Comparison of ENCODE assay signal across 35 cellular contexts in the genomic region with DNA sequence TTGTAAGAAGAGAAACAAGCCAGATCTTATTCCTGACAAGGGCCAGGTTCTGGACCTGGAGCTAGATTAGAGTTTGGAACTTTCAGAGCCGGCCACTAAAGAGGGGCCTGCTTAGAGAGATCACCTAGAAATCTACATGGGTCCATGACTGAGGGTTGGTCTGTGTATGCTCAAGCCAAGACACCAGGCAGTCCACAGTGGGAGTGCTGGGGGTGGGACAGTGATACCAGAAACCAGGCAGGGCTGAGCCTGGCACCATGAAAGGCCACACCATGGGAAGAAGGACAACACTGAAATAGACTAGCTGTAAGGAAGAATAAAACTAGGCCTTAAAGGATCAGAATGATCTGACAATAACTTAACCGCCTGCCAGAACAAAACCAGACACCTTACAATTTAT.
"Had no signal": no experiment of that assay in that cellular context is flagged by ENCODE, and none has a peak within 500 bp of the region (broad histone marks: within the 10 kb centered on the region; RNA-seq: fewer than 3 reads in every experiment).

No MANE protein-coding gene starts in this region.

- H3K36me3 Mint-ChIP-seq: activated CD4-positive, alpha-beta memory T cell treated with anti-CD3 and anti-CD28 coated beads for 36 hours; activated naive CD4-positive, alpha-beta T cell treated with anti-CD3 and anti-CD28 coated beads, Interleukin-2, amount 10 ng/mL, durations not matched to agents 7 days and 5 days; activated naive CD4-positive, alpha-beta T cell treated with anti-CD3 and anti-CD28 coated beads, Interleukin-2, amount 50 U/mL, for 24 hours; activated naive CD8-positive, alpha-beta T cell; activated naive CD8-positive, alpha-beta T cell treated with anti-CD3 and anti-CD28 coated beads, Interleukin-2, amount 10 ng/mL, durations not matched to agents 7 days and 5 days; brain; T-cell had no signal

- H3K4me3 ChIP-seq: ascending aorta, cardiac muscle cell had no signal

- H3K9me3 Mint-ChIP-seq: activated B cell treated with CpG ODN at 0.5 μM for 24 hours; activated CD4-positive, alpha-beta memory T cell treated with anti-CD3 and anti-CD28 coated beads for 36 hours; activated CD4-positive, alpha-beta T cell treated with anti-CD3 and anti-CD28 coated beads, Interleukin-2, amount 10 ng/mL, durations not matched to agents 24 days and 14 days; activated CD8-positive, alpha-beta T cell treated with anti-CD3 and anti-CD28 coated beads for 36 hours; activated naive CD4-positive, alpha-beta T cell treated with anti-CD3 and anti-CD28 coated beads, Interleukin-2, amount 10 ng/mL, durations not matched to agents 7 days and 5 days; activated naive CD4-positive, alpha-beta T cell treated with anti-CD3 and anti-CD28 coated beads, Interleukin-2, amount 50 U/mL, for 24 hours; activated naive CD8-positive, alpha-beta T cell treated with anti-CD3 and anti-CD28 coated beads, Interleukin-2, amount 10 ng/mL, durations not matched to agents 7 days and 5 days; activated naive CD8-positive, alpha-beta T cell treated with anti-CD3 and anti-CD28 coated beads, Interleukin-2, amount 50 U/mL, for 24 hours; activated T-cell treated with anti-CD3 and anti-CD28 coated beads, Interleukin-2, amount 50 U/mL, for 4 hours; activated T-cell treated with anti-CD3 and anti-CD28 coated beads, Interleukin-2, amount 50 U/mL, for 72 hours; activated T-helper 1 cell treated with anti-CD3 and anti-CD28 coated beads, Interleukin-12 subunit alpha, Interleukin-12 subunit beta, Interleukin-2, Interleukin-4 antibody, amounts not matched to agents 30 ng/mL and 10 ng/mL and 1 ng/mL, durations not matched to agents 14 hours and 24 hours and 36 hours; activated T-helper 17 cell treated with anti-CD3 and anti-CD28 coated beads, Interleukin-2, amount 50 U/mL, for 72 hours; central memory CD8-positive, alpha-beta T cell; T-cell; T-helper 2 cell treated with Interferon-gamma antibody and Interleukin-4, amounts not matched to agents 5 μg/mL and 100 μg/mL, for 36 hours had no signal

- H3K27ac ChIP-seq: ascending aorta, cardiac muscle cell, VCaP had no signal

- H3K4me1 Mint-ChIP-seq: activated B cell treated with CpG ODN at 0.5 μM for 24 hours; activated CD4-positive, alpha-beta T cell treated with anti-CD3 and anti-CD28 coated beads, Interleukin-2, amount 10 ng/mL, durations not matched to agents 24 days and 14 days; activated naive CD4-positive, alpha-beta T cell treated with anti-CD3 and anti-CD28 coated beads, Interleukin-2, amount 10 ng/mL, durations not matched to agents 7 days and 5 days; activated naive CD4-positive, alpha-beta T cell treated with anti-CD3 and anti-CD28 coated beads, Interleukin-2, amount 50 U/mL, for 24 hours; activated naive CD8-positive, alpha-beta T cell treated with anti-CD3 and anti-CD28 coated beads, Interleukin-2, amount 10 ng/mL, durations not matched to agents 7 days and 5 days; activated naive CD8-positive, alpha-beta T cell treated with anti-CD3 and anti-CD28 coated beads, Interleukin-2, amount 50 U/mL, for 24 hours; activated T-helper 17 cell treated with anti-CD3 and anti-CD28 coated beads, Interleukin-2, amount 50 U/mL, for 72 hours; brain; central memory CD8-positive, alpha-beta T cell; T-cell had no signal

- H3K4me1 ChIP-seq: ascending aorta had no signal

- H3K4me3 Mint-ChIP-seq: activated B cell treated with CpG ODN at 0.5 μM for 24 hours; activated CD4-positive, alpha-beta memory T cell treated with anti-CD3 and anti-CD28 coated beads for 36 hours; activated CD4-positive, alpha-beta T cell treated with anti-CD3 and anti-CD28 coated beads, Interleukin-2, amount 10 ng/mL, durations not matched to agents 24 days and 14 days; activated CD8-positive, alpha-beta T cell treated with anti-CD3 and anti-CD28 coated beads for 36 hours; activated naive CD4-positive, alpha-beta T cell treated with anti-CD3 and anti-CD28 coated beads, Interleukin-2, amount 10 ng/mL, durations not matched to agents 7 days and 5 days; activated naive CD4-positive, alpha-beta T cell treated with anti-CD3 and anti-CD28 coated beads, Interleukin-2, amount 50 U/mL, for 24 hours; activated naive CD8-positive, alpha-beta T cell; activated naive CD8-positive, alpha-beta T cell treated with anti-CD3 and anti-CD28 coated beads, Interleukin-2, amount 10 ng/mL, durations not matched to agents 7 days and 5 days; activated naive CD8-positive, alpha-beta T cell treated with anti-CD3 and anti-CD28 coated beads, Interleukin-2, amount 50 U/mL, for 24 hours; activated T-cell treated with anti-CD3 and anti-CD28 coated beads, Interleukin-2, amount 50 U/mL, for 4 hours; activated T-cell treated with anti-CD3 and anti-CD28 coated beads, Interleukin-2, amount 50 U/mL, for 72 hours; activated T-helper 1 cell treated with anti-CD3 and anti-CD28 coated beads, Interleukin-12 subunit alpha, Interleukin-12 subunit beta, Interleukin-2, Interleukin-4 antibody, amounts not matched to agents 30 ng/mL and 10 ng/mL and 1 ng/mL, durations not matched to agents 14 hours and 24 hours and 36 hours; activated T-helper 17 cell treated with anti-CD3 and anti-CD28 coated beads, Interleukin-2, amount 50 U/mL, for 72 hours; brain; central memory CD8-positive, alpha-beta T cell; T-cell; T-helper 2 cell treated with Interferon-gamma antibody and Interleukin-4, amounts not matched to agents 5 μg/mL and 100 μg/mL, for 36 hours had no signal

- H3K27me3 Mint-ChIP-seq: activated B cell treated with CpG ODN at 0.5 μM for 24 hours; activated CD4-positive, alpha-beta memory T cell treated with anti-CD3 and anti-CD28 coated beads for 36 hours; activated CD8-positive, alpha-beta T cell treated with anti-CD3 and anti-CD28 coated beads for 36 hours; activated naive CD4-positive, alpha-beta T cell treated with anti-CD3 and anti-CD28 coated beads, Interleukin-2, amount 10 ng/mL, durations not matched to agents 7 days and 5 days; activated naive CD8-positive, alpha-beta T cell; activated naive CD8-positive, alpha-beta T cell treated with anti-CD3 and anti-CD28 coated beads, Interleukin-2, amount 10 ng/mL, durations not matched to agents 7 days and 5 days; activated T-helper 17 cell treated with anti-CD3 and anti-CD28 coated beads, Interleukin-2, amount 50 U/mL, for 72 hours; central memory CD8-positive, alpha-beta T cell; T-cell had no signal

- H3K27ac Mint-ChIP-seq: activated B cell treated with CpG ODN at 0.5 μM for 24 hours; activated CD4-positive, alpha-beta memory T cell treated with anti-CD3 and anti-CD28 coated beads for 36 hours; activated CD4-positive, alpha-beta T cell treated with anti-CD3 and anti-CD28 coated beads, Interleukin-2, amount 10 ng/mL, durations not matched to agents 24 days and 14 days; activated CD8-positive, alpha-beta T cell treated with anti-CD3 and anti-CD28 coated beads for 36 hours; activated naive CD4-positive, alpha-beta T cell treated with anti-CD3 and anti-CD28 coated beads, Interleukin-2, amount 10 ng/mL, durations not matched to agents 7 days and 5 days; activated naive CD4-positive, alpha-beta T cell treated with anti-CD3 and anti-CD28 coated beads, Interleukin-2, amount 50 U/mL, for 24 hours; activated naive CD8-positive, alpha-beta T cell; activated naive CD8-positive, alpha-beta T cell treated with anti-CD3 and anti-CD28 coated beads, Interleukin-2, amount 10 ng/mL, durations not matched to agents 7 days and 5 days; activated naive CD8-positive, alpha-beta T cell treated with anti-CD3 and anti-CD28 coated beads, Interleukin-2, amount 50 U/mL, for 24 hours; activated T-cell treated with anti-CD3 and anti-CD28 coated beads, Interleukin-2, amount 50 U/mL, for 72 hours; activated T-helper 1 cell treated with anti-CD3 and anti-CD28 coated beads, Interleukin-12 subunit alpha, Interleukin-12 subunit beta, Interleukin-2, Interleukin-4 antibody, amounts not matched to agents 30 ng/mL and 10 ng/mL and 1 ng/mL, durations not matched to agents 14 hours and 24 hours and 36 hours; activated T-helper 17 cell treated with anti-CD3 and anti-CD28 coated beads, Interleukin-2, amount 50 U/mL, for 72 hours; T-cell; T-helper 2 cell treated with Interferon-gamma antibody and Interleukin-4, amounts not matched to agents 5 μg/mL and 100 μg/mL, for 36 hours had no signal

- H3K36me3 ChIP-seq: ascending aorta, cardiac muscle cell had no signal

- DNase-seq: activated B cell treated with CpG ODN at 0.5 μM for 24 hours; activated CD4-positive, alpha-beta memory T cell treated with anti-CD3 and anti-CD28 coated beads for 36 hours; activated CD4-positive, alpha-beta T cell treated with anti-CD3 and anti-CD28 coated beads for 4 hours; activated CD4-positive, alpha-beta T cell treated with anti-CD3 and anti-CD28 coated beads, Interleukin-2, amount 10 ng/mL, durations not matched to agents 24 days and 14 days; activated CD4-positive, alpha-beta T cell treated with anti-CD3 and anti-CD28 coated beads, Interleukin-2, amount 50 U/mL, for 1 hour; activated CD4-positive, alpha-beta T cell treated with anti-CD3 and anti-CD28 coated beads, Interleukin-2, amount 50 U/mL, for 4 hours; activated CD4-positive, CD25-positive, alpha-beta regulatory T cell treated with anti-CD3 and anti-CD28 coated beads, Interleukin-2, amount 50 U/mL, for 72 hours; activated CD8-positive, alpha-beta memory T cell treated with anti-CD3 and anti-CD28 coated beads, Interleukin-2, amount 50 U/mL, for 4 hours; activated CD8-positive, alpha-beta T cell treated with anti-CD3 and anti-CD28 coated beads for 36 hours; activated effector memory CD4-positive, alpha-beta T cell treated with anti-CD3 and anti-CD28 coated beads, Interleukin-2, amount 50 U/mL, for 16 hours; activated naive CD4-positive, alpha-beta T cell treated with anti-CD3 and anti-CD28 coated beads, Interleukin-2, amount 10 ng/mL, durations not matched to agents 7 days and 5 days; activated naive CD4-positive, alpha-beta T cell treated with Interleukin-2 at 50 U/mL for 16 hours; activated naive CD8-positive, alpha-beta T cell treated with anti-CD3 and anti-CD28 coated beads, Interleukin-2, amount 10 ng/mL, durations not matched to agents 7 days and 5 days; activated naive CD8-positive, alpha-beta T cell treated with anti-CD3 and anti-CD28 coated beads, Interleukin-2, amount 50 U/mL, for 24 hours; activated T-cell treated with anti-CD3 and anti-CD28 coated beads for 4 hours; activated T-cell treated with anti-CD3 and anti-CD28 coated beads, Interleukin-2, amount 50 U/mL, for 1 hour; activated T-cell treated with anti-CD3 and anti-CD28 coated beads, Interleukin-2, amount 50 U/mL, for 4 hours; activated T-cell treated with anti-CD3 and anti-CD28 coated beads, Interleukin-2, amount 50 U/mL, for 72 hours; amygdala; anterior cingulate cortex; caudate nucleus; cerebellar nuclear complex; T-cell; T-helper 2 cell; T-helper 9 cell had no signal

- H3K9me3 ChIP-seq: ascending aorta had no signal

- ATAC-seq: activated CD8-positive, alpha-beta T cell treated with anti-CD3 and anti-CD28 coated beads for 36 hours; activated naive CD8-positive, alpha-beta T cell treated with anti-CD3 and anti-CD28 coated beads, Interleukin-2, amount 50 U/mL, for 24 hours; activated T-cell treated with anti-CD3 and anti-CD28 coated beads, Interleukin-2, amount 50 U/mL, for 4 hours; activated T-cell treated with anti-CD3 and anti-CD28 coated beads, Interleukin-2, amount 50 U/mL, for 72 hours; activated T-helper 17 cell treated with anti-CD3 and anti-CD28 coated beads, Interleukin-2, amount 50 U/mL, for 72 hours; T-cell had no signal

- H3K27me3 ChIP-seq: ascending aorta, cardiac muscle cell had no signal
